ENCODE assay signal across 8 cellular contexts in genomic region chr6:26196846-26197683, GRCh38.
DNase-seq lines count a peak whose midpoint lies in the region; ATAC-seq and TF ChIP-seq lines count a peak whose summit lies in the region.

No MANE protein-coding gene starts in this region.

- H3K36me3 ChIP-seq in duodenal mucosa (ENCODE audit: control insufficient read depth in 1 of 2, insufficient read depth in 2 of 2, low read length in 2 of 2) (no peaks in the 10 kb centered on the region), right lobe of liver (no peaks in the 10 kb centered on the region)

- peak overlapping the region; percentile 73 for H3K4me3 ChIP-seq in AG10803 (ENCODE audit: low read length)
- peak overlapping the region; percentile 76 to 88 for H3K4me3 ChIP-seq in duodenal mucosa (ENCODE audit: low read depth in 1 of 2, low read length in 2 of 2)
- H3K4me3 ChIP-seq in right lobe of liver, result peak overlapping the region; percentile 47 to 69 (median 61)

- peak; percentile 80 for TF ChIP-seq POLR2A in right lobe of liver (IDR thresholded peaks at IDR 0.05)

- TF ChIP-seq CTCF in AG10803 (conservative IDR thresholded peaks at IDR 0.05; ENCODE audit: low read length) (0 out of 2 replicates have a peak, but pooled peaks have one; percentile 4), right lobe of liver (IDR thresholded peaks at IDR 0.05) (no peak)

- H3K9me3 Mint-ChIP-seq in activated CD4-positive, alpha-beta T cell treated with anti-CD3 and anti-CD28 coated beads, Interleukin-2, amount 10 ng/mL, durations not matched to agents 24 days and 14 days, result no peaks in the 10 kb centered on the region

- peak overlapping the region; percentile 87 to 94 for H3K9ac ChIP-seq in duodenal mucosa (ENCODE audit: low read depth in 1 of 2, low read length in 2 of 2)

- peak; percentile 91 for DNase-seq in AG10803 (ENCODE audit: low read depth)
- DNase-seq in NCI-H446 treated with DMSO at 0.1 percent for 48 hours (lab: John Stamatoyannopoulos, UW), result peak; percentile 97
- DNase-seq in activated CD4-positive, alpha-beta T cell treated with anti-CD3 and anti-CD28 coated beads, Interleukin-2, amount 10 ng/mL, durations not matched to agents 24 days and 14 days, result peak; percentile 96
- peak; percentile 67 to 76 (median 74) for DNase-seq in right lobe of liver
- peak; percentile 46 to 68 for DNase-seq in stimulated activated CD4-positive, alpha-beta T cell treated with anti-CD3 and anti-CD28 coated beads, Interleukin-4, amount 100 ng/mL, for 48 hours (ENCODE audit: low read depth in 2 of 2)

- H3K4me3 Mint-ChIP-seq in activated CD4-positive, alpha-beta T cell treated with anti-CD3 and anti-CD28 coated beads, Interleukin-2, amount 10 ng/mL, durations not matched to agents 24 days and 14 days, result peak overlapping the region; percentile 87

- H3K9me3 ChIP-seq in duodenal mucosa (ENCODE audit: control insufficient read depth in 1 of 2, low read length in 2 of 2) (no peaks in the 10 kb centered on the region), right lobe of liver (no peaks in the 10 kb centered on the region)

- H3K27me3 ChIP-seq in duodenal mucosa (ENCODE audit: control insufficient read depth in 1 of 2, insufficient read depth in 2 of 2, low read length in 2 of 2) (no peaks in the 10 kb centered on the region), right lobe of liver (no peaks in the 10 kb centered on the region)

- H3K36me3 Mint-ChIP-seq in activated CD4-positive, alpha-beta T cell treated with anti-CD3 and anti-CD28 coated beads, Interleukin-2, amount 10 ng/mL, durations not matched to agents 24 days and 14 days (ENCODE audit: low read depth), result peaks cover 7% of the 10 kb centered on the region

- H3K27me3 Mint-ChIP-seq in activated CD4-positive, alpha-beta T cell treated with anti-CD3 and anti-CD28 coated beads, Interleukin-2, amount 10 ng/mL, durations not matched to agents 24 days and 14 days, result no peaks in the 10 kb centered on the region

- intact Hi-C loops in activated CD4-positive, alpha-beta T cell treated with anti-CD3 and anti-CD28 coated beads, Interleukin-2, amount 10 ng/mL, durations not matched to agents 24 days and 14 days (cut with micrococcal nuclease), result loop anchor here (1.0 to 5.0 kb wide), 6 partner anchors 14 to 1615 kb away; a partner anchor contains a TSS
- intact Hi-C loops in right lobe of liver (cut with DNase I), result no loop called here

- H3K27ac ChIP-seq in duodenal mucosa (ENCODE audit: low read depth, low read length) (peak overlapping the region; percentile 85), right lobe of liver (peak overlapping the region; percentile 54 to 88 (median 69))

- peaks cover 57% of the 10 kb centered on the region for H3K4me1 Mint-ChIP-seq in activated CD4-positive, alpha-beta T cell treated with anti-CD3 and anti-CD28 coated beads, Interleukin-2, amount 10 ng/mL, durations not matched to agents 24 days and 14 days

- peak overlapping the region; percentile 93 for H3K27ac Mint-ChIP-seq in activated CD4-positive, alpha-beta T cell treated with anti-CD3 and anti-CD28 coated beads, Interleukin-2, amount 10 ng/mL, durations not matched to agents 24 days and 14 days

- ATAC-seq in GM18870 (IDR thresholded peaks at IDR 0.05; ENCODE audit: unreplicated experiment) (peak; percentile 37), HG03196 (IDR thresholded peaks at IDR 0.05; ENCODE audit: unreplicated experiment) (peak; percentile 33), right lobe of liver (peak; percentile 47 to 62 (median 50))

- WGBS in right lobe of liver (ENCODE audit: insufficient coverage, low coverage, low lambda C conversion rate, missing lambda C conversion rate), result under 1% methylated on average over 20 of the region's 51 CpGs

- H3K4me1 ChIP-seq in duodenal mucosa (ENCODE audit: control insufficient read depth in 1 of 2, insufficient read depth in 2 of 2, low read length in 2 of 2) (peaks cover 11 to 16% of the 10 kb centered on the region in 2 donors), right lobe of liver (peaks cover 0 to 20% (median 3%) of the 10 kb centered on the region in 4 donors)

Comparison
In these comparisons a context has a peak if more than half of its experiments do, and no peak if none do; other contexts are left out.
1. Peak in every context shown above with its lines: DNase-seq, ATAC-seq, H3K4me3 ChIP-seq and H3K27ac ChIP-seq.